Comparison of ENCODE assay signal across 10 cellular contexts in genomic region chr3:197734667-197735318, GRCh38. TPM values are rescaled to one million over a fixed set of nuclear protein-coding genes. Genes with fewer than 3 reads are reported as not detected.
A peak's percentile ranks its signal among the peaks of the same experiment; 100 is the strongest.
DNase-seq lines count a peak whose midpoint lies in the region; ATAC-seq, FAIRE-seq and TF ChIP-seq lines count a peak whose summit lies in the region.
"Had no signal": no experiment of that assay in that cellular context is flagged by ENCODE, and none has a peak within 500 bp of the region (broad histone marks: within the 10 kb centered on the region; RNA-seq: fewer than 3 reads in every experiment).

No MANE protein-coding gene starts in this region.

- peaks cover 18% of the 10 kb centered on the region for H3K4me1 ChIP-seq in CD8-positive, alpha-beta memory T cell (ENCODE audit: insufficient read depth, low read length)
- H3K4me1 ChIP-seq in GM12878 (ENCODE audit: control insufficient read depth, insufficient read depth, low read length), result peaks cover 17% of the 10 kb centered on the region
- H3K4me1 ChIP-seq in pancreas, result peaks cover 0 to 5% (median 0%) of the 10 kb centered on the region in 3 donors

- POLR2A ChIA-PET in CD8-positive, alpha-beta memory T cell (lab: Charles Lee), result interaction anchor here (2.4 kb wide), 1 partner anchor 22 kb away, joined by 15 read pairs; no protein-coding TSS in a partner anchor
- POLR2A ChIA-PET in GM12878 (lab: Charles Lee), result interaction anchor here (0.6 to 5.0 kb wide), 10 partner anchors 9 to 48 kb away, joined by 3 to 72 read pairs (median 9); no protein-coding TSS in a partner anchor

- peaks cover 63% of the 10 kb centered on the region for H3K79me2 ChIP-seq in GM12878 (ENCODE audit: control insufficient read depth, insufficient read depth, low read length)

- TF ChIP-seq RAD21 in GM12878 (IDR thresholded peaks at IDR 0.05; ENCODE audit: insufficient read depth, low read depth, low read length), result no peak

- in situ Hi-C loops in GM12878 (cut with MboI), result no loop called here

- no peak overlapping the region for H3K27ac ChIP-seq in CD8-positive, alpha-beta memory T cell (ENCODE audit: low read depth, low read length)
- H3K27ac ChIP-seq in GM12878 (ENCODE audit: control insufficient read depth, insufficient read depth), result peak overlapping the region; percentile 95
- H3K27ac ChIP-seq in pancreas, result peak overlapping the region in 1 of 4 donors; percentile 27
- H3K27ac ChIP-seq: cardiac muscle cell had no signal

- peak; percentile 92 to 94; a peak in 3 of 4 replicates for TF ChIP-seq EP300 in GM12878 (IDR thresholded peaks at IDR 0.05; ENCODE audit: borderline replicate concordance in 1 of 2, control insufficient read depth in 1 of 2, low read depth in 2 of 2, low read length in 2 of 2)

- no peak overlapping the region for H2AFZ ChIP-seq in GM12878 (ENCODE audit: control insufficient read depth, low read depth, low read length)

- no peaks in the 10 kb centered on the region for H3K27me3 Mint-ChIP-seq in CD8-positive, alpha-beta memory T cell

- FAIRE-seq in GM12878 (lab: Jason Lieb, UNC), result peak; percentile 94
- FAIRE-seq in pancreas (lab: Jason Lieb, UNC), result no peak
- FAIRE-seq: H1 had no signal

- 1% methylated on average over 7 of the region's 7 CpGs for WGBS in GM12878 (ENCODE audit: insufficient coverage, insufficient replicate concordance, low lambda C conversion rate, missing lambda C conversion rate)
- 88 to 92% methylated on average over 7 of the region's 7 CpGs for whole genome bisulfite sequencing in pancreas, 2 donors

- TF ChIP-seq CTCF in GM12878 (IDR thresholded peaks at IDR 0.05 in 2 of 3, conservative IDR thresholded peaks at IDR 0.05 in 1 of 3; ENCODE audit: control insufficient read depth in 2 of 3, extremely low read depth in 1 of 3, insufficient read depth in 1 of 3, low read depth in 3 of 3, low read length in 3 of 3) (no peak), pancreas (IDR thresholded peaks at IDR 0.05) (no peak)

- peaks cover 0 to 20% (median 1%) of the 10 kb centered on the region in 3 donors for H3K36me3 Mint-ChIP-seq in CD8-positive, alpha-beta memory T cell

- H3K27ac Mint-ChIP-seq in CD8-positive, alpha-beta memory T cell, result peak overlapping the region in 5 of 8 donors; percentile 30 to 82 (median 46)

- peak overlapping the region; percentile 91 for H3K9ac ChIP-seq in GM12878 (ENCODE audit: control insufficient read depth, insufficient read depth, low read length)

- SMC1A ChIA-PET in GM12878 (lab: Charles Lee; ENCODE audit: uncharacterized antibody, unreplicated experiment), result interaction anchor here (0.8 to 4.9 kb wide), 14 partner anchors 10 to 67 kb away, joined by 3 to 127 read pairs (median 6); no protein-coding TSS in a partner anchor

- no peak for DNase-seq in CD8-positive, alpha-beta memory T cell
- peak; percentile 90 for DNase-seq in GM12878 (ENCODE audit: low read depth, low spot score)
- no peak for DNase-seq in superior temporal gyrus (ENCODE audit: extremely low spot score)
- DNase-seq in pancreas, result no peak
- DNase-seq in iPS-NIHi11 (ENCODE audit: low spot score), result no peak

- ATAC-seq in GM19438 (IDR thresholded peaks at IDR 0.05; ENCODE audit: low read depth, unreplicated experiment), result peak; percentile 33
- peak; percentile 41 for ATAC-seq in HG03460 (IDR thresholded peaks at IDR 0.05; ENCODE audit: unreplicated experiment)
- ATAC-seq in GM12878, result peak; percentile 37
- no peak for ATAC-seq in pancreas
- no peak for ATAC-seq in HG02623 (IDR thresholded peaks at IDR 0.05; ENCODE audit: unreplicated experiment)

- H3K4me3 Mint-ChIP-seq in CD8-positive, alpha-beta memory T cell, result peak overlapping the region; percentile 45 to 99 (median 60)

- H3K36me3 ChIP-seq in CD8-positive, alpha-beta memory T cell (ENCODE audit: insufficient read depth, low read length), result no peaks in the 10 kb centered on the region
- H3K36me3 ChIP-seq in GM12878 (ENCODE audit: control insufficient read depth in 2 of 2, insufficient read depth in 2 of 2, low read length in 1 of 2) (peaks cover 0 to 6% of the 10 kb centered on the region in 2 experiments; a peak in 2 of 4 replicates), pancreas (no peaks in the 10 kb centered on the region)
- H3K36me3 ChIP-seq: cardiac muscle cell had no signal

- RAD21 ChIA-PET in GM12878 (lab: Charles Lee; ENCODE audit: unreplicated experiment), result interaction anchor here (1.0 to 4.6 kb wide), 9 partner anchors 11 to 70 kb away, joined by 3 to 57 read pairs (median 4); partner anchors contain the start of gene FYTTD1

- no peak overlapping the region for H3K4me3 ChIP-seq in CD8-positive, alpha-beta memory T cell (ENCODE audit: low read length)
- H3K4me3 ChIP-seq in GM12878 (peak overlapping the region; percentile 81), pancreas (no peak overlapping the region)

- H3K27me3 ChIP-seq in CD8-positive, alpha-beta memory T cell (ENCODE audit: insufficient read depth, low read length, poor library complexity, severe bottlenecking), result no peaks in the 10 kb centered on the region
- no peaks in the 10 kb centered on the region for H3K27me3 ChIP-seq in GM12878 (replicated peaks in 1 of 2; ENCODE audit: control insufficient read depth in 2 of 2, insufficient read depth in 2 of 2, low read length in 1 of 2)
- H3K27me3 ChIP-seq in pancreas, result no peaks in the 10 kb centered on the region
- H3K27me3 ChIP-seq: cardiac muscle cell had no signal

- peak overlapping the region; percentile 75 for H3K4me2 ChIP-seq in GM12878 (ENCODE audit: control insufficient read depth, insufficient read depth)

- H3K9me3 ChIP-seq in CD8-positive, alpha-beta memory T cell (ENCODE audit: low read length), result no peaks in the 10 kb centered on the region
- H3K9me3 ChIP-seq in GM12878 (replicated peaks; ENCODE audit: control insufficient read depth, insufficient read depth, low read length) (no peaks in the 10 kb centered on the region; the same call in 2 of the 3 replicates), pancreas (no peaks in the 10 kb centered on the region)

- no peaks in the 10 kb centered on the region for H4K20me1 ChIP-seq in GM12878 (ENCODE audit: control insufficient read depth, insufficient read depth)

- H3K4me1 Mint-ChIP-seq in CD8-positive, alpha-beta memory T cell, result peaks cover 34 to 62% (median 48%) of the 10 kb centered on the region in 3 donors

- intact Hi-C loops in GM12878 (cut with micrococcal nuclease; ENCODE audit: unreplicated experiment), result loop anchor here (1.0 kb wide), 2 partner anchors 22 to 180 kb away; no protein-coding TSS in a partner anchor
- intact Hi-C loops in pancreas (cut with DNase I), result no loop called here

- CTCF ChIA-PET in CD8-positive, alpha-beta memory T cell (lab: Charles Lee), result interaction anchor here (1.4 kb wide), 1 partner anchor 8 kb away, joined by 4 read pairs; no protein-coding TSS in a partner anchor
- CTCF ChIA-PET in GM12878 (lab: Yijun Ruan, JAX), result interaction anchor here (1.2 to 5.4 kb wide), 2 partner anchors 12 to 22 kb away, joined by 5 to 37 read pairs; no protein-coding TSS in a partner anchor

- no peaks in the 10 kb centered on the region for H3K9me3 Mint-ChIP-seq in CD8-positive, alpha-beta memory T cell

- no TSS peak for BruUV-seq in GM12878 (replicated peaks; lab: Mats Ljungman, UMichigan)

- TF ChIP-seq POLR2A in GM12878 (IDR thresholded peaks at IDR 0.05; ENCODE audit: low read depth, low read length), result 0 out of 2 replicates have a peak, but pooled peaks have one; percentile 33

RNA-seq across cellular contexts. Expression of gene RUBCN, which starts 1.9 kb away (rescaled TPM):
- total RNA-seq in CD8-positive, alpha-beta memory T cell, result 10 to 100 TPM; 43.2 to 45.9 TPM
- 26.6 TPM for polyA plus RNA-seq in CD8-positive, alpha-beta memory T cell
- 111 and 115 TPM in 2 replicates for total RNA-seq in GM12878 (2013; cell fraction: nucleolus; rRNA removed)
- 39.0 and 43.9 TPM in 2 replicates for total RNA-seq in GM12878 (2014; rRNA removed)
- 27.1 and 28.1 TPM in 2 replicates for total RNA-seq in GM12878 (2014; rRNA removed; fragmentation: Illumina TruSeq; extraction: Trizol)
- 74.8 and 79.9 TPM in 2 replicates for total RNA-seq in GM12878 (2021)
- polyA plus RNA-seq in GM12878 (2011; ENCODE audit: low read depth), result 31.9 TPM
- 15.6 and 24.0 TPM in 2 replicates for polyA plus RNA-seq in GM12878 (2011; rRNA removed)
- polyA plus RNA-seq in GM12878 (2011; cell fraction: cytosol; rRNA removed), result 25.5 and 30.7 TPM in 2 replicates
- 58.0 and 65.4 TPM in 2 replicates for polyA plus RNA-seq in GM12878 (2011; cell fraction: nucleus; rRNA removed)
- 32.0 and 41.2 TPM in 2 replicates for polyA plus RNA-seq in GM12878 (2012)
- polyA plus RNA-seq in GM12878 (2014; fragmentation: Illumina TruSeq; extraction: Trizol), result 36.9 and 37.1 TPM in 2 replicates
- 10 to 100 TPM; 15.5 to 25.5 TPM for polyA plus RNA-seq in GM12878 (2014; fragmentation: Nextera tagmentation; extraction: Ambion mirVana)
- polyA plus RNA-seq in GM12878 (2014; rRNA removed), result 55.8 and 61.4 TPM in 2 replicates
- 10 to 100 TPM; 51.1 to 52.5 TPM for polyA plus RNA-seq in GM12878 (2016; fragmentation: Nextera tagmentation; extraction: Ambion mirVana)
- 44.8 and 57.2 TPM in 2 replicates for polyA minus RNA-seq in GM12878 (2011; rRNA and poly(A)+ RNA removed)
- polyA minus RNA-seq in GM12878 (2011; cell fraction: cytosol; rRNA and poly(A)+ RNA removed), result 17.2 and 25.2 TPM in 2 replicates
- polyA minus RNA-seq in GM12878 (2011; cell fraction: nucleus; rRNA and poly(A)+ RNA removed), result 34.0 and 51.4 TPM in 2 replicates
- total RNA-seq in pancreas, result 10 to 100 TPM in 5 of 6 donors, 1 to 10 TPM in 1; 8.6 to 14.1 (median 13.0) TPM
- polyA plus RNA-seq in pancreas, result 10 to 100 TPM in 1 of 2 donors, 1 to 10 TPM in 1; 8.7 to 14.1 TPM

RNA-seq across cellular contexts. Expression of gene FYTTD1, which starts 14.9 kb away (rescaled TPM):
- 10 to 100 TPM; 47.6 to 54.8 TPM for total RNA-seq in CD8-positive, alpha-beta memory T cell
- polyA plus RNA-seq in CD8-positive, alpha-beta memory T cell, result 102 TPM
- total RNA-seq in GM12878 (2013; cell fraction: nucleolus; rRNA removed), result 25.4 and 27.5 TPM in 2 replicates
- total RNA-seq in GM12878 (2014; rRNA removed), result 48.3 and 63.8 TPM in 2 replicates
- total RNA-seq in GM12878 (2014; rRNA removed; fragmentation: Illumina TruSeq; extraction: Trizol), result 61.5 and 64.6 TPM in 2 replicates
- 64.6 and 71.3 TPM in 2 replicates for total RNA-seq in GM12878 (2021)
- polyA plus RNA-seq in GM12878 (2011; ENCODE audit: low read depth), result 15.6 TPM
- 43.2 and 76.1 TPM in 2 replicates for polyA plus RNA-seq in GM12878 (2011; rRNA removed)
- 10.8 and 19.8 TPM in 2 replicates for polyA plus RNA-seq in GM12878 (2011; cell fraction: cytosol; rRNA removed)
- polyA plus RNA-seq in GM12878 (2011; cell fraction: nucleus; rRNA removed), result 10.2 and 11.0 TPM in 2 replicates
- 26.0 and 32.2 TPM in 2 replicates for polyA plus RNA-seq in GM12878 (2012)
- polyA plus RNA-seq in GM12878 (2014; fragmentation: Illumina TruSeq; extraction: Trizol), result 82.3 and 101 TPM in 2 replicates
- 10 to 100 TPM; 25.5 to 35.5 TPM for polyA plus RNA-seq in GM12878 (2014; fragmentation: Nextera tagmentation; extraction: Ambion mirVana)
- polyA plus RNA-seq in GM12878 (2014; rRNA removed), result 54.2 and 65.6 TPM in 2 replicates
- 100 to 1,000 TPM in 1 of 2 experiments, 10 to 100 TPM in 1; 98.9 to 101 TPM for polyA plus RNA-seq in GM12878 (2016; fragmentation: Nextera tagmentation; extraction: Ambion mirVana)
- 22.0 and 35.8 TPM in 2 replicates for polyA minus RNA-seq in GM12878 (2011; rRNA and poly(A)+ RNA removed)
- 15.8 and 20.3 TPM in 2 replicates for polyA minus RNA-seq in GM12878 (2011; cell fraction: cytosol; rRNA and poly(A)+ RNA removed)
- polyA minus RNA-seq in GM12878 (2011; cell fraction: nucleus; rRNA and poly(A)+ RNA removed), result 4.0 and 7.4 TPM in 2 replicates
- 10 to 100 TPM; 22.8 to 37.9 (median 30.5) TPM for total RNA-seq in pancreas
- polyA plus RNA-seq in pancreas, result 10 to 100 TPM in 1 of 2 donors, 1 to 10 TPM in 1; 8.3 to 11.0 TPM

RNA-seq across cellular contexts. Expression of gene LRCH3, which starts 56.3 kb away (rescaled TPM):
- total RNA-seq in CD8-positive, alpha-beta memory T cell, result 10 to 100 TPM; 51.2 to 56.3 TPM
- polyA plus RNA-seq in CD8-positive, alpha-beta memory T cell, result 26.5 TPM
- 357 and 406 TPM in 2 replicates for total RNA-seq in GM12878 (2013; cell fraction: nucleolus; rRNA removed)
- 39.8 and 44.6 TPM in 2 replicates for total RNA-seq in GM12878 (2014; rRNA removed)
- 41.5 and 50.4 TPM in 2 replicates for total RNA-seq in GM12878 (2014; rRNA removed; fragmentation: Illumina TruSeq; extraction: Trizol)
- 40.0 and 48.3 TPM in 2 replicates for total RNA-seq in GM12878 (2021)
- polyA plus RNA-seq in GM12878 (2011; ENCODE audit: low read depth), result 22.3 TPM
- 111 and 132 TPM in 2 replicates for polyA plus RNA-seq in GM12878 (2011; rRNA removed)
- polyA plus RNA-seq in GM12878 (2011; cell fraction: cytosol; rRNA removed), result 95.9 and 99.7 TPM in 2 replicates
- polyA plus RNA-seq in GM12878 (2011; cell fraction: nucleus; rRNA removed), result 131 and 218 TPM in 2 replicates
- polyA plus RNA-seq in GM12878 (2012), result 25.2 and 25.3 TPM in 2 replicates
- 44.9 and 49.5 TPM in 2 replicates for polyA plus RNA-seq in GM12878 (2014; fragmentation: Illumina TruSeq; extraction: Trizol)
- polyA plus RNA-seq in GM12878 (2014; fragmentation: Nextera tagmentation; extraction: Ambion mirVana), result 1 to 10 TPM; 3.9 to 7.3 TPM
- polyA plus RNA-seq in GM12878 (2014; rRNA removed), result 133 and 136 TPM in 2 replicates
- polyA plus RNA-seq in GM12878 (2016; fragmentation: Nextera tagmentation; extraction: Ambion mirVana), result 10 to 100 TPM; 26.6 to 26.8 TPM
- polyA minus RNA-seq in GM12878 (2011; rRNA and poly(A)+ RNA removed), result 169 and 228 TPM in 2 replicates
- 25.3 and 42.1 TPM in 2 replicates for polyA minus RNA-seq in GM12878 (2011; cell fraction: cytosol; rRNA and poly(A)+ RNA removed)
- 61.1 and 89.3 TPM in 2 replicates for polyA minus RNA-seq in GM12878 (2011; cell fraction: nucleus; rRNA and poly(A)+ RNA removed)
- 10 to 100 TPM; 11.1 to 26.1 (median 16.8) TPM for total RNA-seq in pancreas
- polyA plus RNA-seq in pancreas, result 1 to 10 TPM; 5.4 to 9.7 TPM

Comparison
In these comparisons a context has a peak if more than half of its experiments do, and no peak if none do; other contexts are left out.
1. ATAC-seq: peak in GM19438 (single experiment), HG03460 (single experiment) and GM12878 (single experiment); none in pancreas (0 of 4) and HG02623 (single experiment).